ENCODE assay signal across 19 cellular contexts in the genomic region with DNA sequence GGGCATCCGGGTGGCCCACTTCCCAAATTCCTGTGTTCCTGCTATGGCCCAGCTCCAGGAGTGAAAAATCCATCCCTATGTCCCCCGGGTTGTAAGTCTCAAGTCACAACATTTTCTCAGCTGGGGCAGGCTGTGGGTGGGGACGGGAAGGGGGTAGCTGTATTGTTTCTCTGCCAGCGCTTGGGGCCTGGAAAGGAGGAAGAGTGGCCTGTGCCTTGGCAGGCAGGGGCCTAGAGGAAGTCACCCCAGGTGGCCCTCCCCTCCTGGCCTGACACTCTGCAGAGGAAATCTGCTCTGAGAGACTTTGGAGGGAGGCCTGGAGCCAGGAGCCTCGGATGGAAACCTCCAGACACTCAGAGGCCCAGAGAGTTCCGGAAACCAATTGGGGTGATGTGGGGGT. TPM values are rescaled to one million over a fixed set of nuclear protein-coding genes. Genes with fewer than 3 reads are reported as not detected.
DNase-seq lines count a peak whose midpoint lies in the region; FAIRE-seq and TF ChIP-seq lines count a peak whose summit lies in the region.
"Had no signal": no experiment of that assay in that cellular context is flagged by ENCODE, and none has a peak within 500 bp of the region (broad histone marks: within the 10 kb centered on the region; RNA-seq: fewer than 3 reads in every experiment).

No MANE protein-coding gene starts in this region.

- intact Hi-C loops in adrenal gland (cut with DNase I) (no loop called here), kidney (cut with DNase I) (no loop called here), spleen (cut with DNase I; ENCODE audit: low total_unique reads) (loop anchor here (10.0 kb wide), 1 partner anchor 59 kb away; no protein-coding TSS in a partner anchor)

- WGBS in adrenal gland, 4 donors, result 38 to 80% (median 57%) methylated on average over 1 to 6 of the region's 6 CpGs
- WGBS in spleen, 5 donors, result 19 to 27% (median 27%) methylated on average over 6 of the region's 6 CpGs

- DNase-seq in GF-D8 (lab: John Stamatoyannopoulos, UW), result peak; percentile 19
- peak in 4 of 7 donors; percentile 24 to 65 (median 46) for DNase-seq in adrenal gland
- DNase-seq in kidney, result peak; percentile 72
- DNase-seq in spleen, result no peak
- no peak for DNase-seq in retina
- no peak for DNase-seq in NCI-H524 treated with DMSO at 0.1 percent for 48 hours (lab: John Stamatoyannopoulos, UW)
- no peak for DNase-seq in DMS79 treated with DMSO at 0.1 percent for 48 hours (lab: John Stamatoyannopoulos, UW)
- DNase-seq in MV-4-11 (lab: John Stamatoyannopoulos, UW), result no peak
- DNase-seq: activated CD8-positive, alpha-beta T cell treated with anti-CD3 and anti-CD28 coated beads, Interleukin-2, amount 10 ng/mL, durations not matched to agents 7 days and 5 days; activated naive CD4-positive, alpha-beta T cell treated with anti-CD3 and anti-CD28 coated beads for 36 hours; activated T-cell treated with anti-CD3 and anti-CD28 coated beads, Interleukin-2, amount 50 U/mL, for 1 hour; erythroblast; GOT3; NCI-H187; stimulated activated CD8-positive, alpha-beta memory T cell treated with anti-CD3 and anti-CD28 coated beads, Interleukin-4, amount 100 ng/mL, for 48 hours had no signal

- H3K4me1 ChIP-seq in adrenal gland (replicated peaks in 1 of 2) (peaks cover 5 to 23% of the 10 kb centered on the region in 2 donors), kidney (ENCODE audit: control insufficient read depth in 1 of 2, insufficient read depth in 1 of 2, low read depth in 1 of 2, low read length in 2 of 2) (peaks cover 0 to 8% of the 10 kb centered on the region in 2 donors), spleen (peaks cover 26 to 88% (median 62%) of the 10 kb centered on the region in 6 donors)
- H3K4me1 ChIP-seq: neural progenitor cell had no signal

- H3K9me3 ChIP-seq in adrenal gland (replicated peaks in 1 of 3), result no peaks in the 10 kb centered on the region
- peaks cover 0 to 6% of the 10 kb centered on the region in 2 donors for H3K9me3 ChIP-seq in kidney (ENCODE audit: control insufficient read depth in 1 of 2, low read length in 2 of 2)
- peaks cover 0 to 17% (median 8%) of the 10 kb centered on the region in 8 donors for H3K9me3 ChIP-seq in spleen

- H3K27ac ChIP-seq in adrenal gland, result peak overlapping the region in 1 of 5 donors; percentile 18
- peak overlapping the region in 1 of 2 donors; percentile 17 for H3K27ac ChIP-seq in kidney (ENCODE audit: low read depth in 2 of 2, low read length in 2 of 2)
- H3K27ac ChIP-seq in spleen, result peak overlapping the region in 7 of 8 donors; percentile 27 to 83 (median 75)
- H3K27ac ChIP-seq: neural progenitor cell, SK-N-MC had no signal

- H3K4me3 ChIP-seq in adrenal gland (no peak overlapping the region), kidney (ENCODE audit: low read length in 2 of 2) (no peak overlapping the region), spleen (no peak overlapping the region)
- H3K4me3 ChIP-seq: GM12878, neural progenitor cell, SK-N-MC had no signal

- FAIRE-seq in kidney (lab: Jason Lieb, UNC), result no peak
- FAIRE-seq: GM12878 had no signal

- TF ChIP-seq CTCF in adrenal gland (IDR thresholded peaks at IDR 0.05), result no peak
- TF ChIP-seq CTCF in kidney (IDR thresholded peaks at IDR 0.05; ENCODE audit: borderline replicate concordance, extremely low read depth, insufficient read depth), result no peak
- TF ChIP-seq CTCF in spleen (IDR thresholded peaks at IDR 0.05 in 8 of 11, conservative IDR thresholded peaks at IDR 0.05 in 3 of 11), result no peak

- no peak overlapping the region for H3K9ac ChIP-seq in kidney (ENCODE audit: low read length in 2 of 2)
- H3K9ac ChIP-seq: neural progenitor cell had no signal

- H3K27me3 ChIP-seq in adrenal gland (no peaks in the 10 kb centered on the region), spleen (replicated peaks in 1 of 7) (no peaks in the 10 kb centered on the region)
- H3K27me3 ChIP-seq: neural progenitor cell had no signal

- H3K36me3 ChIP-seq in adrenal gland (replicated peaks in 1 of 2), result no peaks in the 10 kb centered on the region
- H3K36me3 ChIP-seq in kidney (ENCODE audit: control insufficient read depth in 1 of 2, insufficient read depth in 2 of 2, low read length in 2 of 2), result no peaks in the 10 kb centered on the region
- no peaks in the 10 kb centered on the region for H3K36me3 ChIP-seq in spleen
- H3K36me3 ChIP-seq: neural progenitor cell had no signal

- TF ChIP-seq POLR2A in adrenal gland (IDR thresholded peaks at IDR 0.05) (no peak), spleen (IDR thresholded peaks at IDR 0.05) (no peak)

RNA-seq across cellular contexts. Expression of gene SCN4A, which starts 10.6 kb away (rescaled TPM):
- 1 to 10 TPM in 7 of 8 donors, under 1 TPM in 1; 0.30 to 4.2 (median 2.1) TPM for total RNA-seq in adrenal gland
- 1 to 10 TPM in 2 of 3 donors, under 1 TPM in 1; 0.42 to 1.9 (median 1.4) TPM for polyA plus RNA-seq in adrenal gland
- total RNA-seq in kidney, result 3.4 TPM
- polyA plus RNA-seq in kidney (ENCODE audit: insufficient read depth, low read depth, low replicate concordance), result 0.19 TPM
- 1 to 10 TPM in 5 of 7 donors, under 1 TPM in 2; 0.54 to 4.0 (median 1.3) TPM for total RNA-seq in spleen
- under 1 TPM; 0.14 to 0.70 (median 0.26) TPM for polyA plus RNA-seq in spleen
- total RNA-seq: activated CD8-positive, alpha-beta T cell treated with anti-CD3 and anti-CD28 coated beads, Interleukin-2, amount 10 ng/mL, durations not matched to agents 7 days and 5 days; glomerular endothelial cell had no signal

RNA-seq across cellular contexts. Expression of gene PRR29, which starts 14.8 kb away (rescaled TPM):
- total RNA-seq in adrenal gland (under 1 TPM in 6 of 8 donors, not detected in 2; 0.26 to 0.84 (median 0.54) TPM), kidney (4.4 TPM), spleen (1 to 10 TPM; 1.6 to 9.1 (median 3.5) TPM)
- polyA plus RNA-seq in adrenal gland (under 1 TPM; 0.05 to 0.72 (median 0.71) TPM), kidney (ENCODE audit: insufficient read depth, low read depth, low replicate concordance) (1.2 TPM), spleen (1 to 10 TPM in 1 of 3 donors, under 1 TPM in 2; 0.65 to 3.6 (median 0.73) TPM)

RNA-seq across cellular contexts. Expression of gene ICAM2, which starts 37.1 kb away (rescaled TPM):
- total RNA-seq in adrenal gland (10 to 100 TPM; 16.6 to 42.2 (median 20.9) TPM), kidney (38.8 TPM), spleen (100 to 1,000 TPM; 136 to 412 (median 275) TPM)
- polyA plus RNA-seq in adrenal gland (10 to 100 TPM in 2 of 3 donors, 1 to 10 TPM in 1; 9.6 to 40.5 (median 35.0) TPM), kidney (ENCODE audit: insufficient read depth, low read depth, low replicate concordance) (55.8 TPM), spleen (100 to 1,000 TPM in 1 of 3 donors, 10 to 100 TPM in 2; 79.2 to 108 (median 86.7) TPM)

RNA-seq across cellular contexts. Expression of gene CD79B, which starts 51.2 kb away (rescaled TPM):
- total RNA-seq in adrenal gland (1 to 10 TPM in 6 of 8 donors, under 1 TPM in 1, not detected in 1; 0.69 to 4.5 (median 2.1) TPM), kidney (11.4 TPM), spleen (100 to 1,000 TPM; 149 to 226 (median 192) TPM)
- polyA plus RNA-seq in adrenal gland (1 to 10 TPM; 1.7 to 3.0 (median 2.5) TPM), kidney (ENCODE audit: insufficient read depth, low read depth, low replicate concordance) (5.2 TPM), spleen (100 to 1,000 TPM; 386 to 659 (median 624) TPM)

Comparison
In these comparisons a context has a peak if more than half of its experiments do, and no peak if none do; other contexts are left out.
1. DNase-seq: peak in GF-D8 (single experiment), adrenal gland (4 of 7) and kidney (single experiment); none in spleen (single experiment), retina (single experiment), NCI-H524 treated with DMSO at 0.1 percent for 48 hours (single experiment), DMS79 treated with DMSO at 0.1 percent for 48 hours (single experiment) and MV-4-11 (single experiment).